In the genomic region with DNA sequence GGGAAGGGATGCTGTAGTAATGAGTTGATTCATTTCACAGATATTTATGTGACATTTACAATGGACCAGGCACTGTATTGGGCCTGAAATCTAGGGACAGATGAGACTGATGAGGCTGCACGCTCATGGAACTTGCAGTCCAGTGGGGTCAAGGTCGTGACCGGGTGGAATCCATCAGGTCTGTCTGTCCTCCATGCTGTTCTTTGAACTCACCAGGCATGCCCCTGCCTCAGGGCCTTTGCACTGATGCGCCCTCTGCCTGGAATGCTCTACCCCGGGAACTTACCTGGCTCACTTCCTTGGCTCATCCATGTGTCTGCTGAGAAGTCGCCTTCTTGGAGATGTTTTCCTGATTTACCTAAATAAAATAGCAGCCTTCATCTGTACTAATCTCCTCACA, we compare ENCODE assay signal across 35 cellular contexts.
"Had no signal": no experiment of that assay in that cellular context is flagged by ENCODE, and none has a peak within 500 bp of the region (broad histone marks: within the 10 kb centered on the region; RNA-seq: fewer than 3 reads in every experiment).

No MANE protein-coding gene starts in this region.

- H3K4me3 ChIP-seq: esophagus squamous epithelium had no signal

- H3K4me1 Mint-ChIP-seq: activated CD4-positive, alpha-beta memory T cell treated with anti-CD3 and anti-CD28 coated beads, Interleukin-2, amount 10 ng/mL, durations not matched to agents 7 days and 5 days; activated CD4-positive, alpha-beta T cell treated with anti-CD3 and anti-CD28 coated beads, Interleukin-2, amount 10 ng/mL, durations not matched to agents 7 days and 5 days; activated naive CD8-positive, alpha-beta T cell treated with anti-CD3 and anti-CD28 coated beads for 36 hours; T-helper 17 cell had no signal

- H3K4me1 ChIP-seq: esophagus squamous epithelium had no signal

- H3K27me3 Mint-ChIP-seq: activated CD4-positive, alpha-beta T cell treated with anti-CD3 and anti-CD28 coated beads for 36 hours; activated CD4-positive, alpha-beta T cell treated with anti-CD3 and anti-CD28 coated beads, Interleukin-2, amount 10 ng/mL, durations not matched to agents 7 days and 5 days; activated naive CD4-positive, alpha-beta T cell treated with anti-CD3 and anti-CD28 coated beads, Interleukin-2, amount 50 U/mL, for 24 hours; activated naive CD8-positive, alpha-beta T cell treated with anti-CD3 and anti-CD28 coated beads for 36 hours had no signal

- H3K4me3 Mint-ChIP-seq: activated CD4-positive, alpha-beta memory T cell treated with anti-CD3 and anti-CD28 coated beads, Interleukin-2, amount 10 ng/mL, durations not matched to agents 7 days and 5 days; activated CD4-positive, alpha-beta T cell treated with anti-CD3 and anti-CD28 coated beads for 36 hours; activated CD4-positive, alpha-beta T cell treated with anti-CD3 and anti-CD28 coated beads, Interleukin-2, amount 10 ng/mL, durations not matched to agents 7 days and 5 days; activated naive CD4-positive, alpha-beta T cell treated with anti-CD3 and anti-CD28 coated beads for 36 hours; activated naive CD4-positive, alpha-beta T cell treated with anti-CD3 and anti-CD28 coated beads, Interleukin-2, amount 50 U/mL, for 24 hours; activated naive CD8-positive, alpha-beta T cell treated with anti-CD3 and anti-CD28 coated beads for 36 hours; activated T-helper 1 cell treated with anti-CD3 and anti-CD28 coated beads, Interleukin-12 subunit alpha, Interleukin-12 subunit beta, Interleukin-2, Interleukin-4 antibody, amounts not matched to agents 30 ng/mL and 10 ng/mL and 1 ng/mL, durations not matched to agents 14 hours and 24 hours and 36 hours; effector memory CD8-positive, alpha-beta T cell; T-cell; T-helper 17 cell; T-helper 2 cell treated with Interferon-gamma antibody and Interleukin-4, amounts not matched to agents 5 μg/mL and 100 μg/mL, for 36 hours had no signal

- H3K9me3 Mint-ChIP-seq: activated CD4-positive, alpha-beta T cell treated with anti-CD3 and anti-CD28 coated beads, Interleukin-2, amount 10 ng/mL, durations not matched to agents 7 days and 5 days; activated naive CD4-positive, alpha-beta T cell treated with anti-CD3 and anti-CD28 coated beads for 36 hours; activated naive CD4-positive, alpha-beta T cell treated with anti-CD3 and anti-CD28 coated beads, Interleukin-2, amount 50 U/mL, for 24 hours; activated naive CD8-positive, alpha-beta T cell treated with anti-CD3 and anti-CD28 coated beads for 36 hours had no signal

- FAIRE-seq: astrocyte, colon, endometrium, endothelial cell of umbilical vein, frontal cortex had no signal

- ATAC-seq: activated CD4-positive, alpha-beta T cell treated with anti-CD3 and anti-CD28 coated beads for 36 hours; effector memory CD8-positive, alpha-beta T cell; T-cell; T-helper 17 cell had no signal

- H3K27ac Mint-ChIP-seq: activated CD4-positive, alpha-beta memory T cell treated with anti-CD3 and anti-CD28 coated beads, Interleukin-2, amount 10 ng/mL, durations not matched to agents 7 days and 5 days; activated CD4-positive, alpha-beta T cell treated with anti-CD3 and anti-CD28 coated beads for 36 hours; activated CD4-positive, alpha-beta T cell treated with anti-CD3 and anti-CD28 coated beads, Interleukin-2, amount 10 ng/mL, durations not matched to agents 7 days and 5 days; activated naive CD4-positive, alpha-beta T cell treated with anti-CD3 and anti-CD28 coated beads for 36 hours; activated naive CD4-positive, alpha-beta T cell treated with anti-CD3 and anti-CD28 coated beads, Interleukin-2, amount 50 U/mL, for 24 hours; activated naive CD8-positive, alpha-beta T cell treated with anti-CD3 and anti-CD28 coated beads for 36 hours; activated T-helper 1 cell treated with anti-CD3 and anti-CD28 coated beads, Interleukin-12 subunit alpha, Interleukin-12 subunit beta, Interleukin-2, Interleukin-4 antibody, amounts not matched to agents 30 ng/mL and 10 ng/mL and 1 ng/mL, durations not matched to agents 14 hours and 24 hours and 36 hours; activated T-helper 2 cell treated with anti-CD3 and anti-CD28 coated beads, Interferon-gamma antibody, Interleukin-2, Interleukin-4, amounts not matched to agents 10 μg/mL and 5 μg/mL and 100 μg/mL, durations not matched to agents 14 hours and 24 hours and 36 hours; T-cell; T-helper 17 cell; T-helper 2 cell treated with Interferon-gamma antibody and Interleukin-4, amounts not matched to agents 5 μg/mL and 100 μg/mL, for 36 hours had no signal

- H3K36me3 Mint-ChIP-seq: activated naive CD8-positive, alpha-beta T cell treated with anti-CD3 and anti-CD28 coated beads for 36 hours; T-cell had no signal

- DNase-seq: activated CD4-positive, alpha-beta memory T cell treated with anti-CD3 and anti-CD28 coated beads, Interleukin-2, amount 10 ng/mL, durations not matched to agents 7 days and 5 days; activated CD4-positive, alpha-beta T cell treated with anti-CD3 and anti-CD28 coated beads for 36 hours; activated CD4-positive, alpha-beta T cell treated with anti-CD3 and anti-CD28 coated beads, Interleukin-2, amount 10 ng/mL, durations not matched to agents 7 days and 5 days; activated CD4-positive, alpha-beta T cell treated with anti-CD3 and anti-CD28 coated beads, Interleukin-2, amount 50 U/mL, for 4 hours; activated CD4-positive, CD25-positive, alpha-beta regulatory T cell; activated CD4-positive, CD25-positive, alpha-beta regulatory T cell treated with anti-CD3 and anti-CD28 coated beads, Interleukin-2, amount 50 U/mL, for 72 hours; activated effector memory CD4-positive, alpha-beta T cell treated with anti-CD3 and anti-CD28 coated beads, Interleukin-2, amount 50 U/mL, for 16 hours; activated naive CD4-positive, alpha-beta T cell treated with anti-CD3 and anti-CD28 coated beads for 36 hours; activated naive CD8-positive, alpha-beta T cell treated with anti-CD3 and anti-CD28 coated beads for 36 hours; activated T-cell treated with anti-CD3 and anti-CD28 coated beads, Interleukin-2, amount 50 U/mL, for 1 hour; activated T-cell treated with anti-CD3 and anti-CD28 coated beads, Interleukin-2, amount 50 U/mL, for 48 hours; amniotic stem cell; anterior cingulate cortex; brain microvascular endothelial cell; caudate nucleus; cortex of kidney; dermis blood vessel endothelial cell; effector CD4-positive, alpha-beta T cell; effector memory CD8-positive, alpha-beta T cell; esophagus squamous epithelium; head of caudate nucleus; SW 1271; T-cell; T-helper 17 cell; T1000 had no signal

- H3K27ac ChIP-seq: brain microvascular endothelial cell, epithelial cell of prostate, esophagus squamous epithelium had no signal

- H3K27me3 ChIP-seq: brain microvascular endothelial cell had no signal

- H3K9me3 ChIP-seq: esophagus squamous epithelium had no signal

- H3K36me3 ChIP-seq: brain microvascular endothelial cell, esophagus squamous epithelium had no signal
